In genomic region chr10:62258926-62259325, GRCh38 we compare ENCODE assay signal across 25 cellular contexts. TPM values are rescaled to one million over a fixed set of nuclear protein-coding genes. Genes with fewer than 3 reads are reported as not detected.
"Had no signal": no experiment of that assay in that cellular context is flagged by ENCODE, and none has a peak within 500 bp of the region (broad histone marks: within the 10 kb centered on the region; RNA-seq: fewer than 3 reads in every experiment).

No MANE protein-coding gene starts in this region.

- H3K36me3 Mint-ChIP-seq: activated naive CD4-positive, alpha-beta T cell treated with anti-CD3 and anti-CD28 coated beads, Interleukin-2, amount 50 U/mL, for 24 hours; natural killer cell; stimulated activated memory B cell treated with anti-CD40 and anti-IgM and Interleukin-4, amounts not matched to agents 10 μg/mL and 1 μg/mL and 100 μg/mL, for 72 hours had no signal

- H3K9me3 Mint-ChIP-seq: activated CD4-positive, alpha-beta memory T cell treated with anti-CD3 and anti-CD28 coated beads, Interleukin-2, amount 10 ng/mL, durations not matched to agents 7 days and 5 days; activated naive CD4-positive, alpha-beta T cell treated with anti-CD3 and anti-CD28 coated beads, Interleukin-2, amount 50 U/mL, for 24 hours; activated T-helper 1 cell treated with anti-CD3 and anti-CD28 coated beads, Interleukin-12 subunit alpha, Interleukin-12 subunit beta, Interleukin-2, Interleukin-4 antibody, amounts not matched to agents 30 ng/mL and 10 ng/mL and 1 ng/mL, durations not matched to agents 14 hours and 24 hours and 36 hours; central memory CD8-positive, alpha-beta T cell; natural killer cell; stimulated activated memory B cell treated with anti-CD40 and anti-IgM and Interleukin-4, amounts not matched to agents 10 μg/mL and 1 μg/mL and 100 μg/mL, for 72 hours had no signal

- DNase-seq: activated CD4-positive, alpha-beta memory T cell treated with anti-CD3 and anti-CD28 coated beads, Interleukin-2, amount 10 ng/mL, durations not matched to agents 7 days and 5 days; activated CD4-positive, alpha-beta T cell treated with anti-CD3 and anti-CD28 coated beads, Interleukin-2, amount 10 ng/mL, durations not matched to agents 24 days and 14 days; activated CD8-positive, alpha-beta memory T cell treated with anti-CD3 and anti-CD28 coated beads, Interleukin-2, amount 10 ng/mL, durations not matched to agents 7 days and 5 days; activated gamma-delta T cell; activated T-cell treated with anti-CD3 and anti-CD28 coated beads for 4 hours; brain microvascular endothelial cell; effector memory CD4-positive, alpha-beta T cell; foreskin melanocyte; left ventricle myocardium inferior; midbrain; natural killer cell; right cardiac atrium; small intestine; stimulated activated CD4-positive, alpha-beta T cell treated with anti-CD3 and anti-CD28 coated beads, Interleukin-15, amount 100 ng/mL, for 24 hours; stomach had no signal

- FAIRE-seq: endothelial cell of umbilical vein, small intestine had no signal

- H3K4me3 Mint-ChIP-seq: activated CD4-positive, alpha-beta memory T cell treated with anti-CD3 and anti-CD28 coated beads, Interleukin-2, amount 10 ng/mL, durations not matched to agents 7 days and 5 days; activated CD4-positive, alpha-beta T cell treated with anti-CD3 and anti-CD28 coated beads, Interleukin-2, amount 10 ng/mL, durations not matched to agents 24 days and 14 days; activated CD8-positive, alpha-beta memory T cell treated with anti-CD3 and anti-CD28 coated beads, Interleukin-2, amount 10 ng/mL, durations not matched to agents 7 days and 5 days; activated naive CD4-positive, alpha-beta T cell treated with anti-CD3 and anti-CD28 coated beads, Interleukin-2, amount 50 U/mL, for 24 hours; activated T-helper 1 cell treated with anti-CD3 and anti-CD28 coated beads, Interleukin-12 subunit alpha, Interleukin-12 subunit beta, Interleukin-2, Interleukin-4 antibody, amounts not matched to agents 30 ng/mL and 10 ng/mL and 1 ng/mL, durations not matched to agents 14 hours and 24 hours and 36 hours; central memory CD8-positive, alpha-beta T cell; natural killer cell; stimulated activated memory B cell treated with anti-CD40 and anti-IgM and Interleukin-4, amounts not matched to agents 10 μg/mL and 1 μg/mL and 100 μg/mL, for 72 hours had no signal

- H3K9me3 ChIP-seq: ascending aorta, left ventricle myocardium inferior, prostate gland, stomach, suprapubic skin, tibial nerve had no signal

- H3K4me1 Mint-ChIP-seq: activated CD4-positive, alpha-beta memory T cell treated with anti-CD3 and anti-CD28 coated beads, Interleukin-2, amount 10 ng/mL, durations not matched to agents 7 days and 5 days; central memory CD8-positive, alpha-beta T cell; natural killer cell; stimulated activated memory B cell treated with anti-CD40 and anti-IgM and Interleukin-4, amounts not matched to agents 10 μg/mL and 1 μg/mL and 100 μg/mL, for 72 hours had no signal

- H3K27me3 Mint-ChIP-seq: activated CD4-positive, alpha-beta memory T cell treated with anti-CD3 and anti-CD28 coated beads, Interleukin-2, amount 10 ng/mL, durations not matched to agents 7 days and 5 days; activated CD4-positive, alpha-beta T cell treated with anti-CD3 and anti-CD28 coated beads, Interleukin-2, amount 10 ng/mL, durations not matched to agents 24 days and 14 days; activated naive CD4-positive, alpha-beta T cell treated with anti-CD3 and anti-CD28 coated beads, Interleukin-2, amount 50 U/mL, for 24 hours; central memory CD8-positive, alpha-beta T cell; stimulated activated memory B cell treated with anti-CD40 and anti-IgM and Interleukin-4, amounts not matched to agents 10 μg/mL and 1 μg/mL and 100 μg/mL, for 72 hours had no signal

- H3K27me3 ChIP-seq: ascending aorta, brain microvascular endothelial cell, stomach, suprapubic skin, tibial nerve had no signal

- H3K36me3 ChIP-seq: ascending aorta, brain microvascular endothelial cell, left ventricle myocardium inferior, prostate gland, stomach, suprapubic skin, tibial nerve had no signal

- H3K4me1 ChIP-seq: ascending aorta, left ventricle myocardium inferior, prostate gland, stomach, suprapubic skin, tibial nerve had no signal

- H3K4me3 ChIP-seq: ascending aorta, left ventricle myocardium inferior, prostate gland, stomach, suprapubic skin, tibial nerve had no signal

- H3K27ac Mint-ChIP-seq: activated CD4-positive, alpha-beta memory T cell treated with anti-CD3 and anti-CD28 coated beads, Interleukin-2, amount 10 ng/mL, durations not matched to agents 7 days and 5 days; activated CD4-positive, alpha-beta T cell treated with anti-CD3 and anti-CD28 coated beads, Interleukin-2, amount 10 ng/mL, durations not matched to agents 24 days and 14 days; activated CD8-positive, alpha-beta memory T cell treated with anti-CD3 and anti-CD28 coated beads, Interleukin-2, amount 10 ng/mL, durations not matched to agents 7 days and 5 days; activated naive CD4-positive, alpha-beta T cell treated with anti-CD3 and anti-CD28 coated beads, Interleukin-2, amount 50 U/mL, for 24 hours; activated T-helper 1 cell treated with anti-CD3 and anti-CD28 coated beads, Interleukin-12 subunit alpha, Interleukin-12 subunit beta, Interleukin-2, Interleukin-4 antibody, amounts not matched to agents 30 ng/mL and 10 ng/mL and 1 ng/mL, durations not matched to agents 14 hours and 24 hours and 36 hours; natural killer cell; stimulated activated memory B cell treated with anti-CD40 and anti-IgM and Interleukin-4, amounts not matched to agents 10 μg/mL and 1 μg/mL and 100 μg/mL, for 72 hours had no signal

- H3K27ac ChIP-seq: ascending aorta, brain microvascular endothelial cell, left ventricle myocardium inferior, prostate gland, stomach, suprapubic skin, tibial nerve, VCaP had no signal

RNA-seq across cellular contexts. Expression of gene RTKN2, which starts 9.7 kb away (rescaled TPM):
- total RNA-seq: ascending aorta, left ventricle myocardium inferior had no signal
